ENCODE assay signal across 8 cellular contexts in genomic region chr11:65817815-65818680, GRCh38. TPM values are rescaled to one million over a fixed set of nuclear protein-coding genes. Genes with fewer than 3 reads are reported as not detected.
DNase-seq lines count a peak whose midpoint lies in the region; ATAC-seq and TF ChIP-seq lines count a peak whose summit lies in the region.

No MANE protein-coding gene starts in this region.

- H3K27me3 Mint-ChIP-seq in chondrocyte (ENCODE audit: low read depth), result no peaks in the 10 kb centered on the region

- H3K27ac ChIP-seq in AG04450 (ENCODE audit: low read depth, low read length) (no peak overlapping the region), layer of hippocampus (ENCODE audit: low read depth, low read length) (peak overlapping the region; percentile 78)

- peaks cover 14% of the 10 kb centered on the region for H3K27me3 ChIP-seq in AG04450 (ENCODE audit: control insufficient read depth, insufficient read depth, low read length)
- no peaks in the 10 kb centered on the region for H3K27me3 ChIP-seq in layer of hippocampus (ENCODE audit: control insufficient read depth, insufficient read depth, low read length)

- POLR2A ChIA-PET in AG04450 (lab: Yijun Ruan, JAX), result interaction anchor here (0.9 to 1.6 kb wide), 2 partner anchors 38 to 107 kb away, joined by 3 to 4 read pairs; no protein-coding TSS in a partner anchor

- ATAC-seq in GM18873 (IDR thresholded peaks at IDR 0.05; ENCODE audit: low FRiP score, unreplicated experiment) (peak; percentile 59), HG03196 (IDR thresholded peaks at IDR 0.05; ENCODE audit: unreplicated experiment) (peak; percentile 90)

- H3K9me3 ChIP-seq in AG04450 (ENCODE audit: control insufficient read depth, insufficient read depth, low read length), result no peaks in the 10 kb centered on the region

- TF ChIP-seq CTCF in AG04450 (IDR thresholded peaks at IDR 0.05; ENCODE audit: low read depth, low read length), result peak; percentile 93
- TF ChIP-seq CTCF in chondrocyte (IDR thresholded peaks at IDR 0.05), result peak; percentile 100

- peak overlapping the region; percentile 83 for H3K27ac Mint-ChIP-seq in chondrocyte (ENCODE audit: unreplicated experiment)

- peak; percentile 55 for DNase-seq in AG04450 (ENCODE audit: low read depth, low spot score)
- peak; percentile 73 for DNase-seq in NCI-H446 treated with DMSO at 0.1 percent for 48 hours (lab: John Stamatoyannopoulos, UW)
- DNase-seq in activated CD4-positive, alpha-beta T cell treated with anti-CD3 and anti-CD28 coated beads for 24 hours (ENCODE audit: low read depth in 2 of 2), result peak; percentile 94 to 96
- DNase-seq in chondrocyte (ENCODE audit: low spot score), result no peak
- peak; percentile 87 to 94 for DNase-seq in stimulated activated CD4-positive, alpha-beta T cell treated with anti-CD3 and anti-CD28 coated beads, Interleukin-1b, Interleukin-23, amount 100 ng/mL, for 1 hour (ENCODE audit: low read depth in 2 of 2)

- CTCF ChIA-PET in AG04450 (lab: Charles Lee), result interaction anchor here (0.5 to 4.9 kb wide), 38 partner anchors 9 to 342 kb away, joined by 3 to 59 read pairs (median 4); partner anchors contain the start of genes AP5B1, KAT5, PCNX3 and RNASEH2C

- H3K4me3 ChIP-seq in AG04450 (ENCODE audit: low read depth, low read length), result peak overlapping the region; percentile 77

- no peaks in the 10 kb centered on the region for H3K9me3 Mint-ChIP-seq in chondrocyte (ENCODE audit: low read depth)

- H3K4me1 Mint-ChIP-seq in chondrocyte (ENCODE audit: low read depth), result peaks cover 14% of the 10 kb centered on the region

- peaks cover 2% of the 10 kb centered on the region for H3K36me3 Mint-ChIP-seq in chondrocyte (ENCODE audit: low read depth)

- H3K4me3 Mint-ChIP-seq in chondrocyte (ENCODE audit: unreplicated experiment), result peak overlapping the region; percentile 81

RNA-seq across cellular contexts. Expression of gene SNX32, which starts 15.7 kb away (rescaled TPM):
- 0.30 and 0.57 TPM in 2 replicates for polyA plus RNA-seq in AG04450 (2011; rRNA removed)
- 0.46 and 0.65 TPM in 2 replicates for polyA minus RNA-seq in AG04450 (2011; rRNA and poly(A)+ RNA removed)
- 0.79 to 1.8 TPM (median 0.80 TPM) in 3 replicates for total RNA-seq in chondrocyte

RNA-seq across cellular contexts. Expression of gene OVOL1, which starts 31.2 kb away (rescaled TPM):
- polyA plus RNA-seq in AG04450 (2011; rRNA removed), result not detected in 2 replicates
- not detected in 2 replicates for polyA minus RNA-seq in AG04450 (2011; rRNA and poly(A)+ RNA removed)
- 0.12 TPM in 1 of 3 replicates, not detected in the others for total RNA-seq in chondrocyte

RNA-seq across cellular contexts. Expression of gene AP5B1, which starts 37.3 kb away (rescaled TPM):
- polyA plus RNA-seq in AG04450 (2011; rRNA removed), result 2.6 and 3.3 TPM in 2 replicates
- 3.6 and 4.3 TPM in 2 replicates for polyA minus RNA-seq in AG04450 (2011; rRNA and poly(A)+ RNA removed)
- 13.8 to 14.6 TPM (median 14.1 TPM) in 3 replicates for total RNA-seq in chondrocyte

RNA-seq across cellular contexts. Expression of gene CFL1, which starts 39.9 kb away (rescaled TPM):
- polyA plus RNA-seq in AG04450 (2011; rRNA removed), result 1,553 and 1,822 TPM in 2 replicates
- 2,126 and 2,698 TPM in 2 replicates for polyA minus RNA-seq in AG04450 (2011; rRNA and poly(A)+ RNA removed)
- 850 to 1,236 TPM (median 1,222 TPM) in 3 replicates for total RNA-seq in chondrocyte

RNA-seq across cellular contexts. Expression of gene MUS81, which starts 42.2 kb away (rescaled TPM):
- 23.8 and 27.5 TPM in 2 replicates for polyA plus RNA-seq in AG04450 (2011; rRNA removed)
- polyA minus RNA-seq in AG04450 (2011; rRNA and poly(A)+ RNA removed), result 23.4 and 28.7 TPM in 2 replicates
- 55.7 to 68.4 TPM (median 66.3 TPM) in 3 replicates for total RNA-seq in chondrocyte
